ENCODE assay signal across 13 cellular contexts in genomic region chr3:48401434-48401901, GRCh38. TPM values are rescaled to one million over a fixed set of nuclear protein-coding genes. Genes with fewer than 3 reads are reported as not detected.
DNase-seq lines count a peak whose midpoint lies in the region; ATAC-seq, FAIRE-seq and TF ChIP-seq lines count a peak whose summit lies in the region.
"Not testable (repeated sequence)": the region's sequence is repeated elsewhere in the genome, so short reads cannot be mapped to it uniquely, and the experiment has no call there.
"Had no signal": no experiment of that assay in that cellular context is flagged by ENCODE, and none has a peak within 500 bp of the region (broad histone marks: within the 10 kb centered on the region; RNA-seq: fewer than 3 reads in every experiment).

No MANE protein-coding gene starts in this region.

- not testable (repeated sequence) for H3K27me3 ChIP-seq in AG04450 (ENCODE audit: control insufficient read depth, insufficient read depth, low read length); IMR-90 (ENCODE audit: control insufficient read depth, insufficient read depth, low read length); adrenal gland; keratinocyte (ENCODE audit: control insufficient read depth, extremely low read depth, insufficient read depth, low read length); upper lobe of right lung
- peaks cover 22% of the 10 kb centered on the region for H3K27me3 ChIP-seq in osteoblast (ENCODE audit: insufficient read depth, low read length)

- peak; percentile 29 for FAIRE-seq in keratinocyte (lab: Jason Lieb, UNC)

- H2AFZ ChIP-seq in IMR-90 (replicated peaks; ENCODE audit: low read length, poor library complexity); keratinocyte (ENCODE audit: control insufficient read depth, low read length); osteoblast (ENCODE audit: low read length): not testable (repeated sequence)

- not testable (repeated sequence) for H3K56ac ChIP-seq in IMR-90 (ENCODE audit: extremely low read depth, insufficient read depth, low read length)

- peak overlapping the region; percentile 95 for H3K4ac ChIP-seq in IMR-90 (ENCODE audit: low read depth, low read length)

- H3K36me3 ChIP-seq in IMR-90 (ENCODE audit: control insufficient read depth, insufficient read depth, low read length) (peaks cover 25% of the 10 kb centered on the region; the same call in 1 of the 2 replicates), keratinocyte (ENCODE audit: control insufficient read depth in 2 of 2, extremely low read depth in 1 of 2, insufficient read depth in 2 of 2, low read length in 2 of 2) (peaks cover 26 to 39% of the 10 kb centered on the region in 2 experiments)
- H3K36me3 ChIP-seq in adrenal gland (replicated peaks in 1 of 2); osteoblast (ENCODE audit: insufficient read depth, low read length); upper lobe of right lung: not testable (repeated sequence)

- dilution Hi-C loops in IMR-90 (cut with HindIII; ENCODE audit: low sequenced_read_pairs, unreplicated experiment); keratinocyte (cut with MboI; ENCODE audit: extremely low pct_ligation_motif_present, low sequenced_read_pairs): not testable (repeated sequence)

- not testable (repeated sequence) for TF ChIP-seq POLR2A in IMR-90 (IDR thresholded peaks at IDR 0.05; ENCODE audit: low read depth, low read length); adrenal gland (IDR thresholded peaks at IDR 0.05)

- H2BK15ac ChIP-seq in IMR-90 (ENCODE audit: low read depth, low read length): peak overlapping the region; percentile 91; the same call in 2 of the 3 replicates

- POLR2A ChIA-PET in AG04450 (lab: Yijun Ruan, JAX): interaction anchor here (1.0 to 1.1 kb wide), 2 partner anchors 35 to 45 kb away, joined by 6 to 13 read pairs; partner anchors contain the start of gene ATRIP
- POLR2A ChIA-PET in IMR-90 (lab: Charles Lee; ENCODE audit: unreplicated experiment): not testable (repeated sequence)

- not testable (repeated sequence) for H3K4me3 ChIP-seq in AG04450 (ENCODE audit: low read depth, low read length); IMR-90 (ENCODE audit: insufficient read depth, low read depth, low read length); adrenal gland; osteoblast (ENCODE audit: insufficient read depth, low read length); upper lobe of right lung
- H3K4me3 ChIP-seq in keratinocyte (ENCODE audit: control insufficient read depth in 2 of 3, extremely low read depth in 1 of 3, insufficient read depth in 2 of 3, low read depth in 1 of 3, low read length in 3 of 3): peak overlapping the region in 1 of 3 experiments; percentile 32

- H2BK120ac ChIP-seq in IMR-90 (ENCODE audit: low read depth, low read length): peak overlapping the region; percentile 88

- H3K27ac ChIP-seq in AG04450 (ENCODE audit: low read depth, low read length) (peak overlapping the region; percentile 77), IMR-90 (ENCODE audit: insufficient read depth, low read length) (peak overlapping the region; percentile 93), adrenal gland (peak overlapping the region in 3 of 5 donors; percentile 31 to 80 (median 74)), epithelial cell of prostate (peak overlapping the region; percentile 76), keratinocyte (ENCODE audit: control insufficient read depth, insufficient read depth, low read length) (peak overlapping the region; percentile 79), osteoblast (ENCODE audit: low read depth, low read length) (peak overlapping the region; percentile 12), upper lobe of right lung (peak overlapping the region; percentile 63)

- intact Hi-C loops in IMR-90 (cut with micrococcal nuclease); adrenal gland (cut with DNase I): not testable (repeated sequence)
- intact Hi-C loops in upper lobe of right lung (cut with DNase I): loop anchor here (5.0 kb wide), 1 partner anchor 36 kb away; no protein-coding TSS in a partner anchor

- H3K14ac ChIP-seq in IMR-90 (replicated peaks; ENCODE audit: low read depth, low read length): peak overlapping the region; percentile 61

- H3K4me1 ChIP-seq in IMR-90 (ENCODE audit: control insufficient read depth, insufficient read depth, low read length); adrenal gland (replicated peaks in 1 of 2): not testable (repeated sequence)
- H3K4me1 ChIP-seq in keratinocyte (ENCODE audit: control insufficient read depth, extremely low read depth, insufficient read depth, low read length): peaks cover 23% of the 10 kb centered on the region
- H3K4me1 ChIP-seq in osteoblast (ENCODE audit: insufficient read depth, low read length): peaks cover 11% of the 10 kb centered on the region
- H3K4me1 ChIP-seq in upper lobe of right lung: peaks cover 14% of the 10 kb centered on the region

- H2BK20ac ChIP-seq in IMR-90 (ENCODE audit: low read depth, low read length): peak overlapping the region; percentile 90

- not testable (repeated sequence) for H3K9me1 ChIP-seq in IMR-90 (ENCODE audit: insufficient read depth, low read length); keratinocyte (ENCODE audit: control insufficient read depth, extremely low read depth, insufficient read depth, low read length)

- peak overlapping the region; percentile 67 for H2AK9ac ChIP-seq in IMR-90 (replicated peaks; ENCODE audit: low read depth, low read length, poor library complexity)

- peak overlapping the region; percentile 71 for H3K18ac ChIP-seq in IMR-90 (ENCODE audit: low read depth, low read length)

- BruUV-seq in IMR-90 (replicated peaks; lab: Mats Ljungman, UMichigan): not testable (repeated sequence)

- peak overlapping the region; percentile 76 for H2BK5ac ChIP-seq in IMR-90 (ENCODE audit: low read depth, low read length, poor library complexity, severe bottlenecking)

- not testable (repeated sequence) for H4K20me1 ChIP-seq in IMR-90 (ENCODE audit: insufficient read depth, low read length); keratinocyte (ENCODE audit: control insufficient read depth, extremely low read depth, insufficient read depth, low read length); osteoblast (ENCODE audit: insufficient read depth, low read length)

- TF ChIP-seq RAD21 in IMR-90 (IDR thresholded peaks at IDR 0.05; ENCODE audit: low read length): not testable (repeated sequence)

- H3K4me2 ChIP-seq in IMR-90 (ENCODE audit: low read depth, low read length): not testable (repeated sequence)
- H3K4me2 ChIP-seq in keratinocyte (ENCODE audit: control insufficient read depth, extremely low read depth, insufficient read depth, low read depth, low read length) (peak overlapping the region; percentile 78), osteoblast (ENCODE audit: insufficient read depth, low read length) (peak overlapping the region; percentile 49)

- in situ Hi-C loops in IMR-90 (cut with MboI; ENCODE audit: low sequenced_read_pairs): loop anchor here (5.0 kb wide), 1 partner anchor 36 kb away; no protein-coding TSS in a partner anchor

- H3K23ac ChIP-seq in IMR-90 (ENCODE audit: low read depth, low read length): peak overlapping the region; percentile 50; the same call in 1 of the 2 replicates

- not testable (repeated sequence) for H3K9me3 ChIP-seq in AG04450 (ENCODE audit: control insufficient read depth, insufficient read depth, low read length); IMR-90 (ENCODE audit: control insufficient read depth, insufficient read depth, low read length); adrenal gland (replicated peaks in 1 of 3); keratinocyte (ENCODE audit: control insufficient read depth, low read depth, low read length); osteoblast (ENCODE audit: low read depth, low read length); upper lobe of right lung

- H3K79me2 ChIP-seq in keratinocyte (ENCODE audit: control insufficient read depth, insufficient read depth, low read length); osteoblast (ENCODE audit: insufficient read depth, low read length): not testable (repeated sequence)

- TF ChIP-seq CTCF in AG04450 (IDR thresholded peaks at IDR 0.05; ENCODE audit: low read depth, low read length); IMR-90 (conservative IDR thresholded peaks at IDR 0.05; ENCODE audit: low read depth, low read length); adrenal gland (IDR thresholded peaks at IDR 0.05); keratinocyte (optimal IDR thresholded peaks at IDR 0.05 in 1 of 3, IDR thresholded peaks at IDR 0.05 in 1 of 3, conservative IDR thresholded peaks at IDR 0.05 in 1 of 3; ENCODE audit: extremely low read depth in 1 of 3, insufficient read depth in 2 of 3, low read length in 3 of 3); osteoblast (IDR thresholded peaks at IDR 0.05; ENCODE audit: extremely low read depth, low read depth, low read length); upper lobe of right lung (IDR thresholded peaks at IDR 0.05): not testable (repeated sequence)

- CTCF ChIA-PET in AG04450 (lab: Charles Lee) (interaction anchor here (0.6 to 7.6 kb wide), 21 partner anchors 10 to 339 kb away, joined by 3 to 402 read pairs (median 5); partner anchors contain the start of genes ATRIP, CCDC51, PLXNB1 and TMA7), IMR-90 (lab: Yijun Ruan, JAX) (interaction anchor here (0.7 to 4.8 kb wide), 5 partner anchors 28 to 404 kb away, joined by 3 to 65 read pairs (median 15); partner anchors contain the start of genes CCDC51, PLXNB1 and TMA7)

- DNase-seq in AG04450 (ENCODE audit: low read depth, low spot score); IMR-90; epithelial cell of prostate (ENCODE audit: low read depth, low spot score); keratinocyte (ENCODE audit: low read depth, low spot score); upper lobe of right lung: not testable (repeated sequence)
- DNase-seq in adrenal gland (peak in 3 of 7 donors; percentile 10 to 49 (median 18)), osteoblast (ENCODE audit: insufficient read length, low spot score, missing footprints) (peak; percentile 52)
- DNase-seq in stimulated activated CD8-positive, alpha-beta memory T cell treated with anti-CD3 and anti-CD28 coated beads, Interleukin-4, amount 100 ng/mL, for 48 hours: peak; percentile 23

- H3K9ac ChIP-seq in IMR-90 (ENCODE audit: low read depth, low read length) (peak overlapping the region; percentile 78), keratinocyte (ENCODE audit: control insufficient read depth, extremely low read depth, insufficient read depth, low read length) (peak overlapping the region; percentile 39)

- ATAC-seq in IMR-90 (ENCODE audit: low read depth); upper lobe of right lung: not testable (repeated sequence)

- peak overlapping the region; percentile 57 to 61 for H4K8ac ChIP-seq in IMR-90 (ENCODE audit: low read depth in 2 of 2, low read length in 2 of 2)

- H2AK5ac ChIP-seq in IMR-90 (ENCODE audit: low read depth, low read length): peak overlapping the region; percentile 99

- H4K91ac ChIP-seq in IMR-90 (ENCODE audit: insufficient read depth, low read depth, low read length): peak overlapping the region; percentile 77

- WGBS in IMR-90 (ENCODE audit: extremely low coverage in 2 of 2, insufficient read length in 1 of 2), 2 experiments: 95% methylated on average over 3 of the region's 12 CpGs; no CpG with 5 or more reads in 1 of the 2 experiments
- 75 to 89% (median 85%) methylated on average over 12 of the region's 12 CpGs for WGBS in adrenal gland, 4 donors

- not testable (repeated sequence) for H3K79me1 ChIP-seq in IMR-90 (ENCODE audit: low read depth in 1 of 2, low read length in 2 of 2)

- peak overlapping the region; percentile 92 for H4K5ac ChIP-seq in IMR-90 (ENCODE audit: low read depth, low read length)

RNA-seq across cellular contexts. Expression of gene PLXNB1, which starts 28.4 kb away (rescaled TPM):
- polyA plus RNA-seq in AG04450 (2011; rRNA removed) (13.4 and 18.3 TPM in 2 replicates), IMR-90 (2012; rRNA removed) (25.3 and 27.0 TPM in 2 replicates), adrenal gland (100 to 1,000 TPM in 1 of 3 donors, 10 to 100 TPM in 1, 1 to 10 TPM in 1; 6.1 to 115 (median 45.6) TPM), keratinocyte (67.5 to 124 TPM (median 83.0 TPM) in 3 replicates)
- polyA minus RNA-seq in AG04450 (2011; rRNA and poly(A)+ RNA removed): 31.3 and 58.8 TPM in 2 replicates
- total RNA-seq in IMR-90 (2012; rRNA removed) (5.2 and 9.2 TPM in 2 replicates), adrenal gland (10 to 100 TPM in 6 of 8 donors, 1 to 10 TPM in 2; 5.9 to 23.5 (median 13.7) TPM), osteoblast (23.3 and 33.7 TPM in 2 replicates), upper lobe of right lung (103 TPM)
- polyA plus RNA-seq in IMR-90 (2012; cell fraction: cytosol; rRNA removed): 11.3 and 16.3 TPM in 2 replicates
- 156 and 317 TPM in 2 replicates for polyA plus RNA-seq in IMR-90 (2012; cell fraction: nucleus; rRNA removed; ENCODE audit: low replicate concordance)
- 78.3 TPM for polyA plus RNA-seq in keratinocyte (2011; ENCODE audit: low read depth)
- polyA plus RNA-seq in keratinocyte (2011; cell fraction: cytosol; rRNA removed): 15.3 and 27.8 TPM in 2 replicates
- polyA plus RNA-seq in keratinocyte (2011; cell fraction: nucleus; rRNA removed): 412 and 505 TPM in 2 replicates
- polyA plus RNA-seq in keratinocyte (2012; ENCODE audit: low replicate concordance): 67.7 and 78.5 TPM in 2 replicates
- polyA minus RNA-seq in keratinocyte: 149 to 232 TPM (median 170 TPM) in 3 replicates
- 90.0 TPM for polyA minus RNA-seq in keratinocyte (2011; cell fraction: cytosol; rRNA and poly(A)+ RNA removed)
- polyA minus RNA-seq in keratinocyte (2011; cell fraction: nucleus; rRNA and poly(A)+ RNA removed): 318 and 338 TPM in 2 replicates

RNA-seq across cellular contexts. Expression of gene FBXW12, which starts 29.4 kb away (rescaled TPM):
- polyA plus RNA-seq in AG04450 (2011; rRNA removed): not detected in 2 replicates
- polyA minus RNA-seq in AG04450 (2011; rRNA and poly(A)+ RNA removed): 0.17 TPM in 1 of 2 replicates, not detected in the other
- not detected in 2 replicates for total RNA-seq in IMR-90 (2012; rRNA removed)
- polyA plus RNA-seq in IMR-90 (2012; rRNA removed): not detected in 2 replicates
- not detected in 2 replicates for polyA plus RNA-seq in IMR-90 (2012; cell fraction: cytosol; rRNA removed)
- 0.07 TPM in 1 of 2 replicates, not detected in the other for polyA plus RNA-seq in IMR-90 (2012; cell fraction: nucleus; rRNA removed; ENCODE audit: low replicate concordance)
- total RNA-seq in adrenal gland: not detected
- under 1 TPM in 2 of 3 donors, not detected in 1; 0.07 to 0.24 TPM for polyA plus RNA-seq in adrenal gland
- polyA plus RNA-seq in keratinocyte: not detected in 3 replicates
- polyA plus RNA-seq in keratinocyte (2011; ENCODE audit: low read depth): not detected
- not detected in 2 replicates for polyA plus RNA-seq in keratinocyte (2011; cell fraction: cytosol; rRNA removed)
- not detected in 2 replicates for polyA plus RNA-seq in keratinocyte (2011; cell fraction: nucleus; rRNA removed)
- 0.05 and 0.24 TPM in 2 replicates for polyA plus RNA-seq in keratinocyte (2012; ENCODE audit: low replicate concordance)
- not detected in 3 replicates for polyA minus RNA-seq in keratinocyte
- polyA minus RNA-seq in keratinocyte (2011; cell fraction: cytosol; rRNA and poly(A)+ RNA removed): not detected
- polyA minus RNA-seq in keratinocyte (2011; cell fraction: nucleus; rRNA and poly(A)+ RNA removed): not detected in 2 replicates
- total RNA-seq in osteoblast: not detected in 2 replicates
- not detected for total RNA-seq in upper lobe of right lung
- total RNA-seq: activated T-helper 1 cell treated with anti-CD3 and anti-CD28 coated beads, Interleukin-12 subunit alpha, Interleukin-12 subunit beta, Interleukin-2, Interleukin-4 antibody, amounts not matched to agents 30 ng/mL and 10 ng/mL and 1 ng/mL, durations not matched to agents 14 hours and 24 hours and 36 hours; CD4-positive, alpha-beta memory T cell; dermis microvascular lymphatic vessel endothelial cell; lung; Right ventricle myocardium superior had no signal
- polyA plus RNA-seq: CD4-positive, alpha-beta memory T cell; lung had no signal

RNA-seq across cellular contexts. Expression of gene CCDC51, which starts 38.5 kb away (rescaled TPM):
- polyA plus RNA-seq in AG04450 (2011; rRNA removed) (9.5 and 11.1 TPM in 2 replicates), IMR-90 (2012; rRNA removed) (11.0 TPM in 2 replicates), adrenal gland (10 to 100 TPM in 1 of 3 donors, 1 to 10 TPM in 2; 7.3 to 20.8 (median 8.0) TPM), keratinocyte (27.9 to 28.8 TPM (median 28.4 TPM) in 3 replicates)
- 6.4 and 7.5 TPM in 2 replicates for polyA minus RNA-seq in AG04450 (2011; rRNA and poly(A)+ RNA removed)
- total RNA-seq in IMR-90 (2012; rRNA removed) (15.3 and 16.1 TPM in 2 replicates), adrenal gland (10 to 100 TPM; 14.3 to 28.7 (median 19.5) TPM), osteoblast (13.3 and 17.4 TPM in 2 replicates), upper lobe of right lung (11.4 TPM)
- 11.0 and 14.3 TPM in 2 replicates for polyA plus RNA-seq in IMR-90 (2012; cell fraction: cytosol; rRNA removed)
- polyA plus RNA-seq in IMR-90 (2012; cell fraction: nucleus; rRNA removed; ENCODE audit: low replicate concordance): 4.0 and 4.7 TPM in 2 replicates
- 13.6 TPM for polyA plus RNA-seq in keratinocyte (2011; ENCODE audit: low read depth)
- polyA plus RNA-seq in keratinocyte (2011; cell fraction: cytosol; rRNA removed): 18.9 and 21.4 TPM in 2 replicates
- 20.3 and 22.1 TPM in 2 replicates for polyA plus RNA-seq in keratinocyte (2011; cell fraction: nucleus; rRNA removed)
- 14.3 and 21.5 TPM in 2 replicates for polyA plus RNA-seq in keratinocyte (2012; ENCODE audit: low replicate concordance)
- 14.3 to 24.7 TPM (median 19.8 TPM) in 3 replicates for polyA minus RNA-seq in keratinocyte
- polyA minus RNA-seq in keratinocyte (2011; cell fraction: cytosol; rRNA and poly(A)+ RNA removed): 15.3 TPM
- polyA minus RNA-seq in keratinocyte (2011; cell fraction: nucleus; rRNA and poly(A)+ RNA removed): 5.0 and 8.2 TPM in 2 replicates

RNA-seq across cellular contexts. Expression of gene TMA7, which starts 38.6 kb away (rescaled TPM):
- 207 and 316 TPM in 2 replicates for polyA plus RNA-seq in AG04450 (2011; rRNA removed)
- 35.8 and 40.7 TPM in 2 replicates for polyA minus RNA-seq in AG04450 (2011; rRNA and poly(A)+ RNA removed)
- 81.9 and 131 TPM in 2 replicates for total RNA-seq in IMR-90 (2012; rRNA removed)
- 220 and 240 TPM in 2 replicates for polyA plus RNA-seq in IMR-90 (2012; rRNA removed)
- polyA plus RNA-seq in IMR-90 (2012; cell fraction: cytosol; rRNA removed): 76.2 and 162 TPM in 2 replicates
- polyA plus RNA-seq in IMR-90 (2012; cell fraction: nucleus; rRNA removed; ENCODE audit: low replicate concordance): 19.3 and 97.5 TPM in 2 replicates
- total RNA-seq in adrenal gland: 100 to 1,000 TPM; 177 to 322 (median 224) TPM
- polyA plus RNA-seq in adrenal gland: 100 to 1,000 TPM; 489 to 891 (median 742) TPM
- polyA plus RNA-seq in keratinocyte: 190 to 418 TPM (median 306 TPM) in 3 replicates
- 59.2 TPM for polyA plus RNA-seq in keratinocyte (2011; ENCODE audit: low read depth)
- polyA plus RNA-seq in keratinocyte (2011; cell fraction: cytosol; rRNA removed): 291 and 312 TPM in 2 replicates
- polyA plus RNA-seq in keratinocyte (2011; cell fraction: nucleus; rRNA removed): 60.6 and 110 TPM in 2 replicates
- polyA plus RNA-seq in keratinocyte (2012; ENCODE audit: low replicate concordance): 311 and 566 TPM in 2 replicates
- polyA minus RNA-seq in keratinocyte: 2.3 to 21.0 TPM (median 11.6 TPM) in 3 replicates
- polyA minus RNA-seq in keratinocyte (2011; cell fraction: cytosol; rRNA and poly(A)+ RNA removed): 84.6 TPM
- 6.3 and 9.9 TPM in 2 replicates for polyA minus RNA-seq in keratinocyte (2011; cell fraction: nucleus; rRNA and poly(A)+ RNA removed)
- total RNA-seq in osteoblast: 128 and 135 TPM in 2 replicates
- total RNA-seq in upper lobe of right lung: 169 TPM

RNA-seq across cellular contexts. Expression of gene ATRIP, which starts 45.1 kb away (rescaled TPM):
- polyA plus RNA-seq in AG04450 (2011; rRNA removed): 5.1 and 5.8 TPM in 2 replicates
- 6.3 and 8.0 TPM in 2 replicates for polyA minus RNA-seq in AG04450 (2011; rRNA and poly(A)+ RNA removed)
- 7.2 and 10.8 TPM in 2 replicates for total RNA-seq in IMR-90 (2012; rRNA removed)
- polyA plus RNA-seq in IMR-90 (2012; rRNA removed): 6.8 and 7.2 TPM in 2 replicates
- 3.8 and 4.0 TPM in 2 replicates for polyA plus RNA-seq in IMR-90 (2012; cell fraction: cytosol; rRNA removed)
- polyA plus RNA-seq in IMR-90 (2012; cell fraction: nucleus; rRNA removed; ENCODE audit: low replicate concordance): 8.2 and 14.4 TPM in 2 replicates
- total RNA-seq in adrenal gland: 10 to 100 TPM in 1 of 8 donors, 1 to 10 TPM in 7; 5.1 to 15.9 (median 6.7) TPM
- 1 to 10 TPM; 6.7 to 9.1 (median 8.4) TPM for polyA plus RNA-seq in adrenal gland
- 8.6 to 9.7 TPM (median 9.1 TPM) in 3 replicates for polyA plus RNA-seq in keratinocyte
- polyA plus RNA-seq in keratinocyte (2011; ENCODE audit: low read depth): 2.1 TPM
- polyA plus RNA-seq in keratinocyte (2011; cell fraction: cytosol; rRNA removed): 7.6 and 9.1 TPM in 2 replicates
- 13.1 and 13.9 TPM in 2 replicates for polyA plus RNA-seq in keratinocyte (2011; cell fraction: nucleus; rRNA removed)
- polyA plus RNA-seq in keratinocyte (2012; ENCODE audit: low replicate concordance): 5.1 and 8.2 TPM in 2 replicates
- 10.4 to 15.1 TPM (median 15.0 TPM) in 3 replicates for polyA minus RNA-seq in keratinocyte
- 7.1 TPM for polyA minus RNA-seq in keratinocyte (2011; cell fraction: cytosol; rRNA and poly(A)+ RNA removed)
- 6.3 and 11.2 TPM in 2 replicates for polyA minus RNA-seq in keratinocyte (2011; cell fraction: nucleus; rRNA and poly(A)+ RNA removed)
- 5.0 and 5.1 TPM in 2 replicates for total RNA-seq in osteoblast
- total RNA-seq in upper lobe of right lung: 5.3 TPM

Comparison
In these comparisons a context has a peak if more than half of its experiments do, and no peak if none do; other contexts are left out.
1. H3K27ac ChIP-seq: peak in every context shown above with its lines; median percentile 93 in IMR-90; 79 in keratinocyte; 77 in AG04450; 76 in epithelial cell of prostate; 74 in adrenal gland; 63 in upper lobe of right lung; 12 in osteoblast.